ENCODE assay signal across 15 cellular contexts in the genomic region with DNA sequence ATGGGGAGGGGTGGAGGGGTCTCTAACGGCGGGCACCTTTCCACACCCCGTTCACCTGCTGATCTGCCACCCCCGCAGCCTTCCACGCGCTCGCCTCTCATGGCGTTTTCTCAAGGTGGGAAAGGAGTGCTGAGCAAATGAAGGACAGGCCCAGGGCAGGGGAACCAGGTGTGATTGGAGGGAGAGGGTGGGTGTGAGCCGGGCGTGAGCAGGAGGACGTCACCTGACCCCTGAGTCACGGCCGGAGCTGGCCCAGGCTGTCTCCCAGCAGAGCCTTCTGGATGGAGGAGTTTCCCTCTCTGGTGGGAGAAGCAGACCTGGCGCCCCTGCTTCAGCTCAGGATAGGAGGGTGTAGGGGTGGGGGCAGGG. TPM values are rescaled to one million over a fixed set of nuclear protein-coding genes. Genes with fewer than 3 reads are reported as not detected.
DNase-seq lines count a peak whose midpoint lies in the region; ATAC-seq and TF ChIP-seq lines count a peak whose summit lies in the region.
"Had no signal": no experiment of that assay in that cellular context is flagged by ENCODE, and none has a peak within 500 bp of the region (broad histone marks: within the 10 kb centered on the region; RNA-seq: fewer than 3 reads in every experiment).

No MANE protein-coding gene starts in this region.

- in situ Hi-C loops in GM23248 (cut with MboI) = no loop called here

- H3K4me3 ChIP-seq in GM23248 (no peak overlapping the region), retinal pigment epithelial cell (ENCODE audit: low read length) (no peak overlapping the region)
- H3K4me3 ChIP-seq: GM12878, pancreas had no signal

- H3K79me2 ChIP-seq in GM23248 (ENCODE audit: insufficient read depth) = no peaks in the 10 kb centered on the region

- no peak overlapping the region for H3K4me2 ChIP-seq in GM23248 (ENCODE audit: unreplicated experiment)

- no peak overlapping the region for H3K27ac ChIP-seq in GM23248
- H3K27ac ChIP-seq: pancreas, WERI-Rb-1 had no signal

- TF ChIP-seq CTCF in retinal pigment epithelial cell (conservative IDR thresholded peaks at IDR 0.05; ENCODE audit: low read depth, low read length) = no peak
- no peak for TF ChIP-seq CTCF in GM10248 (IDR thresholded peaks at IDR 0.05; ENCODE audit: control extremely low read depth, extremely low read depth, low read depth, missing control alignments)

- H3K9me3 ChIP-seq in GM23248 (ENCODE audit: low read depth) = no peaks in the 10 kb centered on the region
- H3K9me3 ChIP-seq: pancreas had no signal

- POLR2A ChIA-PET in GM10248 (lab: Yijun Ruan, JAX) = no interaction called here

- no peaks in the 10 kb centered on the region for H3K36me3 ChIP-seq in GM23248 (ENCODE audit: low read depth)
- H3K36me3 ChIP-seq: pancreas, WERI-Rb-1 had no signal

- H4K20me1 ChIP-seq in GM23248 (ENCODE audit: insufficient read depth) = no peaks in the 10 kb centered on the region

- no peaks in the 10 kb centered on the region for H3K9me2 ChIP-seq in GM23248 (ENCODE audit: insufficient read depth)

- DNase-seq in GM23248 (peak; percentile 56), SW480 (ENCODE audit: low spot score) (peak; percentile 58), islet precursor cell (peak; percentile 91), retinal pigment epithelial cell (ENCODE audit: low read depth) (peak; percentile 68), NCI-H524 treated with DMSO at 0.1 percent for 48 hours (lab: John Stamatoyannopoulos, UW) (no peak), GM10248 (ENCODE audit: extremely low spot score) (no peak)
- DNase-seq in activated CD4-positive, alpha-beta T cell treated with anti-CD3 and anti-CD28 coated beads, Interleukin-2, amount 50 U/mL, for 1 hour = no peak
- DNase-seq: activated naive CD4-positive, alpha-beta T cell treated with anti-CD3 and anti-CD28 coated beads for 36 hours; effector memory CD4-positive, alpha-beta T cell; NCI-H2171 had no signal

- no peak for ATAC-seq in HG02763 (IDR thresholded peaks at IDR 0.05; ENCODE audit: unreplicated experiment)
- ATAC-seq: GM12878, SK-N-SH treated with all-trans-retinoic acid at 6 μM for 48 hours had no signal

- no peak overlapping the region for H3K9ac ChIP-seq in GM23248

- H3F3A ChIP-seq in GM23248 (ENCODE audit: insufficient read depth) = no peaks in the 10 kb centered on the region

- peaks cover 3% of the 10 kb centered on the region for H3K27me3 ChIP-seq in GM23248 (replicated peaks; ENCODE audit: insufficient read depth)
- H3K27me3 ChIP-seq: pancreas had no signal

- CTCF ChIA-PET in GM10248 (lab: Yijun Ruan, JAX) = interaction anchor here (0.9 to 3.8 kb wide), 2 partner anchors 40 to 54 kb away, joined by 4 to 11 read pairs; no protein-coding TSS in a partner anchor

- no peaks in the 10 kb centered on the region for H3K4me1 ChIP-seq in GM23248 (ENCODE audit: insufficient read depth)
- H3K4me1 ChIP-seq: pancreas had no signal

- 7 to 15% methylated on average over 14 of the region's 14 CpGs for WGBS in GM23248 (ENCODE audit: low coverage in 1 of 2, low lambda C conversion rate in 2 of 2, missing lambda C conversion rate in 2 of 2), 2 experiments

- H2AFZ ChIP-seq in GM23248 = no peak overlapping the region

RNA-seq across cellular contexts. Expression of gene ARHGAP8, which starts 14.0 kb away (rescaled TPM):
- 0.13 and 0.54 TPM in 2 replicates for total RNA-seq in GM23248 (2014; rRNA removed; shearing (Covaris generic))
- not detected in 2 replicates for polyA plus RNA-seq in GM23248 (2016; fragmentation: Nextera tagmentation; extraction: Ambion mirVana)
- total RNA-seq: GM12878 had no signal

RNA-seq across cellular contexts. Expression of gene PRR5, which starts 36.3 kb away (rescaled TPM):
- total RNA-seq in GM23248 (2014; rRNA removed; shearing (Covaris generic)) = 20.0 and 24.0 TPM in 2 replicates
- polyA plus RNA-seq in GM23248 (2016; fragmentation: Nextera tagmentation; extraction: Ambion mirVana) = 18.2 and 18.9 TPM in 2 replicates

Comparison
In these comparisons a context has a peak if more than half of its experiments do, and no peak if none do; other contexts are left out.
1. DNase-seq: peak in GM23248 (single experiment), SW480 (single experiment), islet precursor cell (single experiment) and retinal pigment epithelial cell (single experiment); none in activated CD4-positive, alpha-beta T cell treated with anti-CD3 and anti-CD28 coated beads, Interleukin-2, amount 50 U/mL, for 1 hour (single experiment), NCI-H524 treated with DMSO at 0.1 percent for 48 hours (single experiment) and GM10248 (single experiment).